12 cellular contexts compared by ENCODE assay signal in the genomic region with DNA sequence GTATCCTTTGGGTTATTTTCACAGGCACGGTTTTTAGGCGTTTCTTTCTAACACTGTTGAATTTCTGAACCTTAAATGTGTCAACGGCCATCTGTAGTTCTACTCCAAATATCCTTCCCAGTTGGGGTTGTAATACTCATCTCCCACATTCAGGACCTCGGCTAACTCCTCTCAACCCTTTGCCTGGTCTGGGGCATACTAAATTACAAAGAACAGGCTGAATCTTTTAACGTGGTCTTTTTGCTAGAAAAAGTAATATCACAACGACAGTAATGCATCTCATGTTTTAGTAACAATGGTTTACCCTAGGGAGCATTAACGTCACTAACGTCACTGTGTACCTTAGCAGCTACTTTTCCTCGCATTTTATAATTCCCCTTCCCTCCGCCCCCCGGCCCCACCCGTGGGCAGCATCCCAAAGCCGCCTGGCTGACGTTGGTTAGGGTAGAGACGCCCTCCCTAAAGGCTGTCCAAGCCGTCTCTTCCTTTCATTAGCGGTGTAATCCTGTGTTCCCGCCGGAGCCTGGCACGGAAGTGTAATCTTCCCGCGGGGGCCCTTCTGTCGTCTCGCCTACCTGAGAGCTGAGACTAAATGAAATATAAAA. TPM values are rescaled to one million over a fixed set of nuclear protein-coding genes. Genes with fewer than 3 reads are reported as not detected.
DNase-seq lines count a peak whose midpoint lies in the region; ATAC-seq, FAIRE-seq and TF ChIP-seq lines count a peak whose summit lies in the region.
"Had no signal": no experiment of that assay in that cellular context is flagged by ENCODE, and none has a peak within 500 bp of the region (broad histone marks: within the 10 kb centered on the region; RNA-seq: fewer than 3 reads in every experiment).

No MANE protein-coding gene starts in this region.

- no peak for DNase-seq in activated naive CD8-positive, alpha-beta T cell treated with anti-CD3 and anti-CD28 coated beads for 36 hours
- DNase-seq in astrocyte (ENCODE audit: low read depth) (no peak), MCF 10A (ENCODE audit: unreplicated experiment) (no peak), HTR-8/SVneo (ENCODE audit: insufficient read length, low spot score) (no peak)
- no peak for DNase-seq in naive thymus-derived CD8-positive, alpha-beta T cell
- DNase-seq: GDM1 had no signal

- no peaks in the 10 kb centered on the region for H3K79me2 ChIP-seq in astrocyte (ENCODE audit: insufficient read depth, low read length)

- no peak for TF ChIP-seq CTCF in astrocyte (IDR thresholded peaks at IDR 0.05; ENCODE audit: insufficient read depth, low read depth, low read length)
- TF ChIP-seq CTCF in MCF 10A (IDR thresholded peaks at IDR 0.05; ENCODE audit: unreplicated experiment), result no peak

- BruUV-seq in MCF 10A (replicated peaks; lab: Mats Ljungman, UMichigan), result no TSS peak

- no peaks in the 10 kb centered on the region for H4K20me1 ChIP-seq in astrocyte (ENCODE audit: insufficient read depth, low read length)

- H3K27me3 Mint-ChIP-seq in activated naive CD8-positive, alpha-beta T cell, result peaks cover 47% of the 10 kb centered on the region
- peaks cover 75% of the 10 kb centered on the region for H3K27me3 Mint-ChIP-seq in activated naive CD8-positive, alpha-beta T cell treated with anti-CD3 and anti-CD28 coated beads for 36 hours
- H3K27me3 Mint-ChIP-seq in astrocyte (ENCODE audit: low read depth, unreplicated experiment) (peaks cover 47% of the 10 kb centered on the region), MCF 10A (ENCODE audit: insufficient read depth, unreplicated experiment) (peaks cover 53% of the 10 kb centered on the region)
- H3K27me3 Mint-ChIP-seq in naive thymus-derived CD8-positive, alpha-beta T cell, result peaks cover 38 to 75% (median 58%) of the 10 kb centered on the region in 5 donors

- H3K9ac ChIP-seq in astrocyte (ENCODE audit: low read length), result no peak overlapping the region

- H3K9me3 ChIP-seq in astrocyte (ENCODE audit: insufficient read depth, low read depth, low read length), result no peaks in the 10 kb centered on the region

- H3K9me3 Mint-ChIP-seq in activated naive CD8-positive, alpha-beta T cell (ENCODE audit: low read depth), result no peaks in the 10 kb centered on the region
- no peaks in the 10 kb centered on the region for H3K9me3 Mint-ChIP-seq in activated naive CD8-positive, alpha-beta T cell treated with anti-CD3 and anti-CD28 coated beads for 36 hours
- H3K9me3 Mint-ChIP-seq in astrocyte (ENCODE audit: unreplicated experiment) (no peaks in the 10 kb centered on the region), MCF 10A (ENCODE audit: unreplicated experiment) (no peaks in the 10 kb centered on the region)
- no peaks in the 10 kb centered on the region for H3K9me3 Mint-ChIP-seq in naive thymus-derived CD8-positive, alpha-beta T cell
- H3K9me3 Mint-ChIP-seq: stimulated activated memory B cell treated with anti-CD40 and anti-IgM and Interleukin-4, amounts not matched to agents 10 μg/mL and 1 μg/mL and 100 μg/mL, for 72 hours had no signal

- peaks cover 41% of the 10 kb centered on the region for H3K27me3 ChIP-seq in astrocyte (ENCODE audit: insufficient read depth, low read length)

- no peak for ATAC-seq in naive thymus-derived CD8-positive, alpha-beta T cell
- ATAC-seq in HG02610 (IDR thresholded peaks at IDR 0.05; ENCODE audit: unreplicated experiment), result no peak
- ATAC-seq: stimulated activated memory B cell treated with anti-CD40 and anti-IgM and Interleukin-4, amounts not matched to agents 10 μg/mL and 1 μg/mL and 100 μg/mL, for 72 hours had no signal

- H3K4me3 ChIP-seq in astrocyte (ENCODE audit: insufficient read depth, low read depth, low read length) (peak overlapping the region; percentile 0), urinary bladder (ENCODE audit: low read depth, low read length) (peak overlapping the region; percentile 60)

- no peak overlapping the region for H2AFZ ChIP-seq in astrocyte (ENCODE audit: low read depth, low read length)

- no peaks in the 10 kb centered on the region for H3K36me3 Mint-ChIP-seq in activated naive CD8-positive, alpha-beta T cell
- no peaks in the 10 kb centered on the region for H3K36me3 Mint-ChIP-seq in activated naive CD8-positive, alpha-beta T cell treated with anti-CD3 and anti-CD28 coated beads for 36 hours
- no peaks in the 10 kb centered on the region for H3K36me3 Mint-ChIP-seq in astrocyte (ENCODE audit: low read depth, unreplicated experiment)
- H3K36me3 Mint-ChIP-seq in naive thymus-derived CD8-positive, alpha-beta T cell, result no peaks in the 10 kb centered on the region
- no peaks in the 10 kb centered on the region for H3K36me3 Mint-ChIP-seq in MCF 10A (ENCODE audit: insufficient read depth, unreplicated experiment)
- H3K36me3 Mint-ChIP-seq: stimulated activated memory B cell treated with anti-CD40 and anti-IgM and Interleukin-4, amounts not matched to agents 10 μg/mL and 1 μg/mL and 100 μg/mL, for 72 hours had no signal

- H3K36me3 ChIP-seq in astrocyte (ENCODE audit: insufficient read depth, low read length) (no peaks in the 10 kb centered on the region), urinary bladder (ENCODE audit: insufficient read depth) (no peaks in the 10 kb centered on the region)

- intact Hi-C loops in MCF 10A (cut with micrococcal nuclease), result loop anchor here (10.0 kb wide), 1 partner anchor 132 kb away; no protein-coding TSS in a partner anchor

- H3K27ac Mint-ChIP-seq in activated naive CD8-positive, alpha-beta T cell, result no peak overlapping the region
- H3K27ac Mint-ChIP-seq in activated naive CD8-positive, alpha-beta T cell treated with anti-CD3 and anti-CD28 coated beads for 36 hours, result no peak overlapping the region
- H3K27ac Mint-ChIP-seq in astrocyte (ENCODE audit: unreplicated experiment) (no peak overlapping the region), MCF 10A (ENCODE audit: low read depth, unreplicated experiment) (no peak overlapping the region)
- no peak overlapping the region for H3K27ac Mint-ChIP-seq in naive thymus-derived CD8-positive, alpha-beta T cell
- H3K27ac Mint-ChIP-seq: stimulated activated memory B cell treated with anti-CD40 and anti-IgM and Interleukin-4, amounts not matched to agents 10 μg/mL and 1 μg/mL and 100 μg/mL, for 72 hours had no signal

- peaks cover 22% of the 10 kb centered on the region for H3K4me1 Mint-ChIP-seq in activated naive CD8-positive, alpha-beta T cell (ENCODE audit: low read depth)
- H3K4me1 Mint-ChIP-seq in activated naive CD8-positive, alpha-beta T cell treated with anti-CD3 and anti-CD28 coated beads for 36 hours, result peaks cover 14% of the 10 kb centered on the region
- H3K4me1 Mint-ChIP-seq in astrocyte (ENCODE audit: low read depth, unreplicated experiment) (no peaks in the 10 kb centered on the region), MCF 10A (ENCODE audit: insufficient read depth, unreplicated experiment) (peaks cover 7% of the 10 kb centered on the region)
- peaks cover 9 to 25% (median 21%) of the 10 kb centered on the region in 4 donors for H3K4me1 Mint-ChIP-seq in naive thymus-derived CD8-positive, alpha-beta T cell

- H3K4me3 Mint-ChIP-seq in activated naive CD8-positive, alpha-beta T cell, result peak overlapping the region; percentile 78
- no peak overlapping the region for H3K4me3 Mint-ChIP-seq in activated naive CD8-positive, alpha-beta T cell treated with anti-CD3 and anti-CD28 coated beads for 36 hours
- H3K4me3 Mint-ChIP-seq in astrocyte (ENCODE audit: unreplicated experiment), result peak overlapping the region; percentile 80
- H3K4me3 Mint-ChIP-seq in naive thymus-derived CD8-positive, alpha-beta T cell, result peak overlapping the region in 7 of 10 donors; percentile 32 to 92 (median 79)
- H3K4me3 Mint-ChIP-seq in MCF 10A (ENCODE audit: unreplicated experiment), result no peak overlapping the region
- H3K4me3 Mint-ChIP-seq: stimulated activated memory B cell treated with anti-CD40 and anti-IgM and Interleukin-4, amounts not matched to agents 10 μg/mL and 1 μg/mL and 100 μg/mL, for 72 hours had no signal

- H3K27ac ChIP-seq in astrocyte (ENCODE audit: low read depth, low read length), result no peak overlapping the region
- H3K27ac ChIP-seq in urinary bladder (ENCODE audit: low read depth), result no peak overlapping the region

- H3K4me1 ChIP-seq in astrocyte (ENCODE audit: insufficient read depth, low read length) (peaks cover 7% of the 10 kb centered on the region), urinary bladder (ENCODE audit: insufficient read depth) (peaks cover 1% of the 10 kb centered on the region)

- POLR2A ChIA-PET in naive thymus-derived CD8-positive, alpha-beta T cell (lab: Charles Lee), result no interaction called here
- POLR2A ChIA-PET in MCF 10A (lab: Yijun Ruan, JAX), result no interaction called here

- 5% methylated on average over 24 of the region's 24 CpGs for WGBS in urinary bladder

- H3K4me2 ChIP-seq in astrocyte (ENCODE audit: low read length), result peak overlapping the region; percentile 85

- CTCF ChIA-PET in MCF 10A (lab: Yijun Ruan, JAX), result interaction anchor here (0.7 to 1.2 kb wide), 4 partner anchors 132 to 734 kb away, joined by 3 to 5 read pairs (median 4); no protein-coding TSS in a partner anchor

- FAIRE-seq in astrocyte (lab: Jason Lieb, UNC) (no peak), HTR-8/SVneo (lab: Jason Lieb, UNC) (no peak)
- FAIRE-seq: frontal cortex had no signal

RNA-seq across cellular contexts. Expression of a gene that starts 2.0 kb away (rescaled TPM):
- under 1 TPM in 1 of 2 experiments, not detected in 1; 0.14 TPM for total RNA-seq in activated naive CD8-positive, alpha-beta T cell treated with anti-CD3 and anti-CD28 coated beads for 36 hours
- total RNA-seq in astrocyte (0.53 and 0.86 TPM in 2 replicates), urinary bladder (5.6 TPM), MCF 10A (2022) (not detected in 2 replicates)
- total RNA-seq in naive thymus-derived CD8-positive, alpha-beta T cell, result not detected
- polyA plus RNA-seq in naive thymus-derived CD8-positive, alpha-beta T cell, result under 1 TPM in 1 of 3 donors, not detected in 2; 0.43 TPM
- 6.2 TPM for polyA plus RNA-seq in urinary bladder
- polyA plus RNA-seq: AG04450 had no signal

Comparison
In these comparisons a context has a peak if more than half of its experiments do, and no peak if none do; other contexts are left out.
1. H3K4me3 Mint-ChIP-seq: peak in activated naive CD8-positive, alpha-beta T cell (single experiment), astrocyte (single experiment) and naive thymus-derived CD8-positive, alpha-beta T cell (7 of 10); none in activated naive CD8-positive, alpha-beta T cell treated with anti-CD3 and anti-CD28 coated beads for 36 hours (single experiment) and MCF 10A (single experiment).